1 cellular context compared by ENCODE assay signal in genomic region chr17:12098568-12098967, GRCh38.
TF ChIP-seq lines count a peak whose summit lies in the region.

No MANE protein-coding gene starts in this region.

TF ChIP-seq in GM12878, 131 proteins besides CTCF, POLR2A, EP300 and RAD21 (continued from another document):
- peak; percentile 37 for TF ChIP-seq SKIL (IDR thresholded peaks at IDR 0.05; ENCODE audit: low read depth, poor library complexity, severe bottlenecking)
- no peak for TF ChIP-seq MAX (IDR thresholded peaks at IDR 0.05; ENCODE audit: low read depth, low read length)
- TF ChIP-seq MEF2A (IDR thresholded peaks at IDR 0.05; ENCODE audit: insufficient read depth, low read depth, low read length), result 0 out of 2 replicates have a peak, but pooled peaks have one; percentile 33
- peak; percentile 68; the same call in 1 of the 2 replicates for TF ChIP-seq SPI1 (IDR thresholded peaks at IDR 0.05; ENCODE audit: borderline replicate concordance, insufficient read depth, low read depth, low read length)
- TF ChIP-seq SIX5 (IDR thresholded peaks at IDR 0.05; ENCODE audit: low read depth, low read length, severe bottlenecking), result no peak
- TF ChIP-seq ASH2L (IDR thresholded peaks at IDR 0.05; ENCODE audit: borderline replicate concordance, low read depth), result no peak
- no peak for TF ChIP-seq NFYA (IDR thresholded peaks at IDR 0.05; ENCODE audit: borderline replicate concordance, low read depth, low read length)
- no peak for TF ChIP-seq BRCA1 (IDR thresholded peaks at IDR 0.05; ENCODE audit: low read depth, low read length)
- TF ChIP-seq USF2 (IDR thresholded peaks at IDR 0.05; ENCODE audit: borderline replicate concordance, low read depth, low read length), result no peak
